ENCODE assay signal across 8 cellular contexts in genomic region chr4:4386736-4387392, GRCh38. TPM values are rescaled to one million over a fixed set of nuclear protein-coding genes. Genes with fewer than 3 reads are reported as not detected.
A peak's percentile ranks its signal among the peaks of the same experiment; 100 is the strongest.
DNase-seq lines count a peak whose midpoint lies in the region; ATAC-seq, FAIRE-seq and TF ChIP-seq lines count a peak whose summit lies in the region.

A gene with protein sequence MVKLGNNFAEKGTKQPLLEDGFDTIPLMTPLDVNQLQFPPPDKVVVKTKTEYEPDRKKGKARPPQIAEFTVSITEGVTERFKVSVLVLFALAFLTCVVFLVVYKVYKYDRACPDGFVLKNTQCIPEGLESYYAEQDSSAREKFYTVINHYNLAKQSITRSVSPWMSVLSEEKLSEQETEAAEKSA (plus strand): TSS chr4:4387102. CDS start chr4:4387630, 528 bp downstream.

- H3K9ac ChIP-seq in neural cell (ENCODE audit: low read length), result peak within 1 kb of the TSS; percentile 97

- TF ChIP-seq EP300 in neural cell (conservative IDR thresholded peaks at IDR 0.05; ENCODE audit: poor library complexity, severe bottlenecking), result peak; percentile 71

- H3K27ac Mint-ChIP-seq in HFFc6, result no peak within 1 kb of the TSS
- peak within 1 kb of the TSS; percentile 39 for H3K27ac Mint-ChIP-seq in activated CD8-positive, alpha-beta T cell treated with anti-CD3 and anti-CD28 coated beads, Interleukin-2, amount 10 ng/mL, durations not matched to agents 7 days and 5 days

- peaks cover 43% of the 10 kb centered on the region for H3K27me3 Mint-ChIP-seq in HFFc6 (ENCODE audit: insufficient read depth)
- peaks cover 39% of the 10 kb centered on the region for H3K27me3 Mint-ChIP-seq in activated CD8-positive, alpha-beta T cell treated with anti-CD3 and anti-CD28 coated beads, Interleukin-2, amount 10 ng/mL, durations not matched to agents 7 days and 5 days (ENCODE audit: low read depth)

- H2AFZ ChIP-seq in ACC112 (ENCODE audit: low read length, unreplicated experiment) (peak within 1 kb of the TSS; percentile 81), neural cell (ENCODE audit: low read depth, low read length) (peak within 1 kb of the TSS; percentile 89)

- H3F3A ChIP-seq in neural cell (ENCODE audit: insufficient read depth, low read length, poor library complexity, severe bottlenecking), result peaks cover 1% of the 10 kb centered on the region

- FAIRE-seq in GM12892 (lab: Jason Lieb, UNC), result no peak

- H3K36me3 ChIP-seq in ACC112 (ENCODE audit: insufficient read depth, low read length), result no peaks in the 10 kb centered on the region
- peaks cover 10% of the 10 kb centered on the region for H3K36me3 ChIP-seq in neural cell (ENCODE audit: insufficient read depth, low read length)
- no peaks in the 10 kb centered on the region for H3K36me3 ChIP-seq in aorta (ENCODE audit: control insufficient read depth in 1 of 2, insufficient read depth in 2 of 2, low read length in 1 of 2)

- peak within 1 kb of the TSS; percentile 43 for H3K4me3 Mint-ChIP-seq in HFFc6
- H3K4me3 Mint-ChIP-seq in activated CD8-positive, alpha-beta T cell treated with anti-CD3 and anti-CD28 coated beads, Interleukin-2, amount 10 ng/mL, durations not matched to agents 7 days and 5 days, result peak within 1 kb of the TSS; percentile 79

- no peak for TF ChIP-seq RAD21 in neural cell (conservative IDR thresholded peaks at IDR 0.05)

- no peaks in the 10 kb centered on the region for H3K9me3 Mint-ChIP-seq in HFFc6
- no peaks in the 10 kb centered on the region for H3K9me3 Mint-ChIP-seq in activated CD8-positive, alpha-beta T cell treated with anti-CD3 and anti-CD28 coated beads, Interleukin-2, amount 10 ng/mL, durations not matched to agents 7 days and 5 days (ENCODE audit: insufficient read depth)

- peak; percentile 78 for ATAC-seq in activated CD8-positive, alpha-beta T cell treated with anti-CD3 and anti-CD28 coated beads, Interleukin-2, amount 10 ng/mL, durations not matched to agents 7 days and 5 days
- ATAC-seq in aorta (ENCODE audit: low FRiP score), result no peak
- no peak for ATAC-seq in HG03039 (IDR thresholded peaks at IDR 0.05; ENCODE audit: unreplicated experiment)

- no peak for TF ChIP-seq POLR2A in GM12892 (IDR thresholded peaks at IDR 0.05; ENCODE audit: low read depth, low read length)

- H3K79me2 ChIP-seq in ACC112 (ENCODE audit: control insufficient read depth, insufficient read depth, low read length, unreplicated experiment) (no peaks in the 10 kb centered on the region), neural cell (replicated peaks; ENCODE audit: insufficient read depth, low read length) (peaks cover 63% of the 10 kb centered on the region)

- H3K4me1 ChIP-seq in ACC112 (ENCODE audit: control insufficient read depth, insufficient read depth, low read length, unreplicated experiment) (no peaks in the 10 kb centered on the region), aorta (ENCODE audit: control insufficient read depth in 1 of 2, insufficient read depth in 2 of 2, low read length in 2 of 2) (no peaks in the 10 kb centered on the region)

- intact Hi-C loops in aorta (cut with DNase I), result no loop called here

- no peaks in the 10 kb centered on the region for H3K9me2 ChIP-seq in neural cell (ENCODE audit: insufficient read depth, low read length)

- CTCF ChIA-PET in activated CD8-positive, alpha-beta T cell treated with anti-CD3 and anti-CD28 coated beads, Interleukin-2, amount 10 ng/mL, durations not matched to agents 7 days and 5 days (lab: Charles Lee), result no interaction called here

- 0 to 1% methylated on average over 35 to 87 of the region's 87 CpGs for WGBS in aorta, 2 donors

- H3K4me3 ChIP-seq in ACC112 (ENCODE audit: low read depth, low read length), result peak within 1 kb of the TSS; percentile 78
- peak within 1 kb of the TSS; percentile 45 for H3K4me3 ChIP-seq in epithelial cell of esophagus (ENCODE audit: low read length)
- H3K4me3 ChIP-seq in neural cell (ENCODE audit: low read length), result peak within 1 kb of the TSS; percentile 97
- peak within 1 kb of the TSS; percentile 11 to 34 for H3K4me3 ChIP-seq in aorta (ENCODE audit: low read length in 2 of 2)

- H4K20me1 ChIP-seq in neural cell (ENCODE audit: insufficient read depth), result peaks cover 9% of the 10 kb centered on the region

- TF ChIP-seq CTCF in HFFc6 (IDR thresholded peaks at IDR 0.05) (no peak), epithelial cell of esophagus (IDR thresholded peaks at IDR 0.05; ENCODE audit: insufficient read depth, low read depth, low read length, missing control alignments) (no peak), neural cell (IDR thresholded peaks at IDR 0.05; ENCODE audit: poor library complexity, severe bottlenecking) (no peak)

- no peaks in the 10 kb centered on the region for H3K4me1 Mint-ChIP-seq in HFFc6 (ENCODE audit: low read depth)
- peaks cover 19% of the 10 kb centered on the region for H3K4me1 Mint-ChIP-seq in activated CD8-positive, alpha-beta T cell treated with anti-CD3 and anti-CD28 coated beads, Interleukin-2, amount 10 ng/mL, durations not matched to agents 7 days and 5 days (ENCODE audit: low read depth)

- H3K27ac ChIP-seq in ACC112 (ENCODE audit: low read depth, low read length) (no peak within 1 kb of the TSS), neural cell (ENCODE audit: low read length) (peak within 1 kb of the TSS; percentile 90), aorta (ENCODE audit: low read depth in 1 of 2, low read length in 2 of 2) (no peak within 1 kb of the TSS)

- POLR2A ChIA-PET in activated CD8-positive, alpha-beta T cell treated with anti-CD3 and anti-CD28 coated beads, Interleukin-2, amount 10 ng/mL, durations not matched to agents 7 days and 5 days (lab: Charles Lee), result interaction anchor here (0.6 kb wide), 1 partner anchor 139 kb away, joined by 3 read pairs; no protein-coding TSS in a partner anchor

- peak within 1 kb of the TSS; percentile 85 for H3K4me2 ChIP-seq in neural cell (ENCODE audit: low read length)

- H3K36me3 Mint-ChIP-seq in HFFc6 (ENCODE audit: low read depth), result no peaks in the 10 kb centered on the region
- H3K36me3 Mint-ChIP-seq in activated CD8-positive, alpha-beta T cell treated with anti-CD3 and anti-CD28 coated beads, Interleukin-2, amount 10 ng/mL, durations not matched to agents 7 days and 5 days (ENCODE audit: low read depth), result no peaks in the 10 kb centered on the region

- H3K9me3 ChIP-seq in neural cell (ENCODE audit: low read length), result no peaks in the 10 kb centered on the region
- H3K9me3 ChIP-seq in aorta (ENCODE audit: control insufficient read depth, low read length), result no peaks in the 10 kb centered on the region

- H3K27me3 ChIP-seq in ACC112 (ENCODE audit: insufficient read depth, low read length), result peaks cover 63% of the 10 kb centered on the region
- no peaks in the 10 kb centered on the region for H3K27me3 ChIP-seq in neural cell (ENCODE audit: insufficient read depth, low read depth, low read length)
- no peaks in the 10 kb centered on the region for H3K27me3 ChIP-seq in aorta (ENCODE audit: control insufficient read depth in 1 of 2, insufficient read depth in 2 of 2, low read length in 1 of 2)

- no peak for DNase-seq in HFFc6
- DNase-seq in activated CD8-positive, alpha-beta T cell treated with anti-CD3 and anti-CD28 coated beads, Interleukin-2, amount 10 ng/mL, durations not matched to agents 7 days and 5 days, result peak; percentile 56
- DNase-seq in epithelial cell of esophagus (ENCODE audit: low read depth), result peak; percentile 69
- peak in 1 of 2 donors; percentile 78 for DNase-seq in aorta
- DNase-seq in GM12892 (ENCODE audit: insufficient read length), result no peak

TF ChIP-seq in neural cell, 6 proteins besides CTCF, POLR2A, EP300 and RAD21:
- TF ChIP-seq, protein P1, sequence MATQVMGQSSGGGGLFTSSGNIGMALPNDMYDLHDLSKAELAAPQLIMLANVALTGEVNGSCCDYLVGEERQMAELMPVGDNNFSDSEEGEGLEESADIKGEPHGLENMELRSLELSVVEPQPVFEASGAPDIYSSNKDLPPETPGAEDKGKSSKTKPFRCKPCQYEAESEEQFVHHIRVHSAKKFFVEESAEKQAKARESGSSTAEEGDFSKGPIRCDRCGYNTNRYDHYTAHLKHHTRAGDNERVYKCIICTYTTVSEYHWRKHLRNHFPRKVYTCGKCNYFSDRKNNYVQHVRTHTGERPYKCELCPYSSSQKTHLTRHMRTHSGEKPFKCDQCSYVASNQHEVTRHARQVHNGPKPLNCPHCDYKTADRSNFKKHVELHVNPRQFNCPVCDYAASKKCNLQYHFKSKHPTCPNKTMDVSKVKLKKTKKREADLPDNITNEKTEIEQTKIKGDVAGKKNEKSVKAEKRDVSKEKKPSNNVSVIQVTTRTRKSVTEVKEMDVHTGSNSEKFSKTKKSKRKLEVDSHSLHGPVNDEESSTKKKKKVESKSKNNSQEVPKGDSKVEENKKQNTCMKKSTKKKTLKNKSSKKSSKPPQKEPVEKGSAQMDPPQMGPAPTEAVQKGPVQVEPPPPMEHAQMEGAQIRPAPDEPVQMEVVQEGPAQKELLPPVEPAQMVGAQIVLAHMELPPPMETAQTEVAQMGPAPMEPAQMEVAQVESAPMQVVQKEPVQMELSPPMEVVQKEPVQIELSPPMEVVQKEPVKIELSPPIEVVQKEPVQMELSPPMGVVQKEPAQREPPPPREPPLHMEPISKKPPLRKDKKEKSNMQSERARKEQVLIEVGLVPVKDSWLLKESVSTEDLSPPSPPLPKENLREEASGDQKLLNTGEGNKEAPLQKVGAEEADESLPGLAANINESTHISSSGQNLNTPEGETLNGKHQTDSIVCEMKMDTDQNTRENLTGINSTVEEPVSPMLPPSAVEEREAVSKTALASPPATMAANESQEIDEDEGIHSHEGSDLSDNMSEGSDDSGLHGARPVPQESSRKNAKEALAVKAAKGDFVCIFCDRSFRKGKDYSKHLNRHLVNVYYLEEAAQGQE (IDR thresholded peaks at IDR 0.05; ENCODE audit: borderline replicate concordance), result peak; percentile 78
- TF ChIP-seq TAF1 (IDR thresholded peaks at IDR 0.05; ENCODE audit: low read depth) (peak; percentile 77), POLR2AphosphoS5 (IDR thresholded peaks at IDR 0.05) (peak; percentile 82), EZH2 (IDR thresholded peaks at IDR 0.05; ENCODE audit: borderline replicate concordance, insufficient read depth, low read length, poor library complexity, severe bottlenecking) (no peak), SMC3 (conservative IDR thresholded peaks at IDR 0.05; ENCODE audit: poor library complexity) (no peak), MXI1 (conservative IDR thresholded peaks at IDR 0.05; ENCODE audit: poor library complexity, severe bottlenecking) (peak; percentile 72)

RNA-seq across cellular contexts. Expression of the gene that starts here (rescaled TPM):
- under 1 TPM in 2 of 6 experiments, not detected in 4; 0.13 to 0.14 TPM for total RNA-seq in HFFc6 (2021; fragmentation: NEBNext Ultra II Directional; extraction: Animal tissue kit (Norgen Biotek cat#: 25700))
- 10 to 100 TPM; 15.8 to 17.8 TPM for total RNA-seq in activated CD8-positive, alpha-beta T cell treated with anti-CD3 and anti-CD28 coated beads, Interleukin-2, amount 10 ng/mL, durations not matched to agents 7 days and 5 days
- polyA plus RNA-seq in neural cell, result 847 and 921 TPM in 2 replicates
- 536 and 549 TPM in 2 replicates for polyA minus RNA-seq in neural cell
- under 1 TPM; 0.58 to 0.78 TPM for total RNA-seq in aorta
- 1 to 10 TPM in 1 of 2 donors, not detected in 1; 1.5 TPM for polyA plus RNA-seq in aorta
- polyA plus RNA-seq in GM12892 (2012; ENCODE audit: missing spikeins), result 0.40 TPM

Comparison
In these comparisons a context has a peak if more than half of its experiments do, and no peak if none do; other contexts are left out.
1. RNA of the gene that starts here (total RNA-seq): 15.8 to 17.8 TPM in activated CD8-positive, alpha-beta T cell treated with anti-CD3 and anti-CD28 coated beads, Interleukin-2, amount 10 ng/mL, durations not matched to agents 7 days and 5 days; 0.58 to 0.78 TPM in aorta and 0.13 to 0.14 TPM in HFFc6; every median in the first group is over 4 times any median in the second.
2. RNA of the gene that starts here (polyA plus RNA-seq): 847 to 921 TPM in neural cell; 1.5 TPM in aorta; every median in the first group is over 100 times any median in the second.
3. H3K4me3 ChIP-seq: peak in every context shown above with its lines; median percentile 97 in neural cell; 78 in ACC112; 45 in epithelial cell of esophagus; 22 in aorta.
4. DNase-seq: peak in activated CD8-positive, alpha-beta T cell treated with anti-CD3 and anti-CD28 coated beads, Interleukin-2, amount 10 ng/mL, durations not matched to agents 7 days and 5 days (single experiment) and epithelial cell of esophagus (single experiment); none in HFFc6 (single experiment) and GM12892 (single experiment).